Comparison of ENCODE assay signal across 8 cellular contexts in genomic region chr19:5987077-5987818, GRCh38. TPM values are rescaled to one million over a fixed set of nuclear protein-coding genes. Genes with fewer than 3 reads are reported as not detected.
A peak's percentile ranks its signal among the peaks of the same experiment; 100 is the strongest.
DNase-seq lines count a peak whose midpoint lies in the region; ATAC-seq and TF ChIP-seq lines count a peak whose summit lies in the region.

No MANE protein-coding gene starts in this region.

- H3K4me1 ChIP-seq in right cardiac atrium (ENCODE audit: control insufficient read depth, insufficient read depth, low read length), result peaks cover 3% of the 10 kb centered on the region
- peaks cover 8% of the 10 kb centered on the region for H3K4me1 ChIP-seq in vagina

- 18% methylated on average over 17 of the region's 17 CpGs for WGBS in right cardiac atrium

- ATAC-seq in right cardiac atrium, result peak; percentile 33 to 54

- H3K4me3 ChIP-seq in GM06990 (replicated peaks; ENCODE audit: low read depth, low read length), result peak overlapping the region; percentile 38
- peak overlapping the region; percentile 32 for H3K4me3 ChIP-seq in right cardiac atrium (ENCODE audit: low read length)
- H3K4me3 ChIP-seq in vagina, result peak overlapping the region; percentile 29 to 36

- DNase-seq in GM06990 (ENCODE audit: extremely low read depth, insufficient read length) (peak; percentile 36), NCI-H1436 (lab: John Stamatoyannopoulos, UW) (peak; percentile 76), T-helper 1 cell (peak; percentile 47 to 76 (median 66)), amniotic stem cell (lab: John Stamatoyannopoulos, UW) (peak; percentile 37), right cardiac atrium (peak; percentile 70 to 84 (median 80)), retina (peak; percentile 77), vagina (ENCODE audit: extremely low spot score in 2 of 2) (no peak), GDM1 (lab: John Stamatoyannopoulos, UW) (no peak)

- H3K27me3 ChIP-seq in GM06990 (replicated peaks; ENCODE audit: control insufficient read depth, insufficient read depth, low read length) (no peaks in the 10 kb centered on the region), right cardiac atrium (ENCODE audit: control insufficient read depth, insufficient read depth) (no peaks in the 10 kb centered on the region), vagina (no peaks in the 10 kb centered on the region)

- TF ChIP-seq POLR2A in vagina (IDR thresholded peaks at IDR 0.05), result no peak

- no peak overlapping the region for H3K27ac ChIP-seq in right cardiac atrium (ENCODE audit: low read length)
- H3K27ac ChIP-seq in vagina, result no peak overlapping the region

- intact Hi-C loops in right cardiac atrium (cut with DNase I), result loop anchor here in 2 of 4 donors (5.0 kb wide), 1 partner anchor 35 kb away; no protein-coding TSS in a partner anchor
- intact Hi-C loops in vagina (cut with DNase I), result loop anchor here (10.0 kb wide), 1 partner anchor 48 kb away; no protein-coding TSS in a partner anchor

- H3K36me3 ChIP-seq in GM06990 (ENCODE audit: control insufficient read depth, insufficient read depth, low read length) (no peaks in the 10 kb centered on the region), vagina (no peaks in the 10 kb centered on the region)

- H3K9me3 ChIP-seq in right cardiac atrium (ENCODE audit: control insufficient read depth, low read length) (no peaks in the 10 kb centered on the region), vagina (no peaks in the 10 kb centered on the region)

- TF ChIP-seq CTCF in GM06990 (IDR thresholded peaks at IDR 0.05; ENCODE audit: insufficient read depth, low read length, poor library complexity, severe bottlenecking) (peak; percentile 83), vagina (IDR thresholded peaks at IDR 0.05) (peak; percentile 75 to 88 (median 85))

RNA-seq across cellular contexts. Expression of gene RANBP3, which starts 9.3 kb away (rescaled TPM):
- total RNA-seq in right cardiac atrium (10 to 100 TPM; 54.8 to 73.8 (median 67.7) TPM), vagina (110 TPM)
- 49.6 TPM for polyA plus RNA-seq in right cardiac atrium

Comparison
In these comparisons a context has a peak if more than half of its experiments do, and no peak if none do; other contexts are left out.
1. DNase-seq: peak in GM06990 (single experiment), NCI-H1436 (single experiment), T-helper 1 cell (5 of 5), amniotic stem cell (single experiment), right cardiac atrium (3 of 3) and retina (single experiment); none in vagina (0 of 2) and GDM1 (single experiment).
2. Peak in every context shown above with its lines, with median percentiles within 50 percentile points of each other: H3K4me3 ChIP-seq.